ENCODE assay signal across 9 cellular contexts in genomic region chr3:49721861-49722781, GRCh38. TPM values are rescaled to one million over a fixed set of nuclear protein-coding genes. Genes with fewer than 3 reads are reported as not detected.
DNase-seq lines count a peak whose midpoint lies in the region.
"Had no signal": no experiment of that assay in that cellular context is flagged by ENCODE, and none has a peak within 500 bp of the region (broad histone marks: within the 10 kb centered on the region; RNA-seq: fewer than 3 reads in every experiment).

No MANE protein-coding gene starts in this region.

- H3K27me3 Mint-ChIP-seq in activated CD4-positive, alpha-beta T cell treated with anti-CD3 and anti-CD28 coated beads, Interleukin-2, amount 10 ng/mL, durations not matched to agents 7 days and 5 days, result no peaks in the 10 kb centered on the region
- no peaks in the 10 kb centered on the region for H3K27me3 Mint-ChIP-seq in activated T-helper 1 cell treated with anti-CD3 and anti-CD28 coated beads, Interleukin-12 subunit alpha, Interleukin-12 subunit beta, Interleukin-2, Interleukin-4 antibody, amounts not matched to agents 30 ng/mL and 10 ng/mL and 1 ng/mL, durations not matched to agents 14 hours and 24 hours and 36 hours (ENCODE audit: insufficient read depth)

- intact Hi-C loops in activated T-helper 1 cell treated with anti-CD3 and anti-CD28 coated beads, Interleukin-12 subunit alpha, Interleukin-12 subunit beta, Interleukin-2, Interleukin-4 antibody, amounts not matched to agents 30 ng/mL and 10 ng/mL and 1 ng/mL, durations not matched to agents 14 hours and 24 hours and 36 hours (cut with micrococcal nuclease), result loop anchor here (5.0 kb wide), 2 partner anchors 115 to 515 kb away; partner anchors contain the start of gene GNAI2

- peaks cover 13% of the 10 kb centered on the region for H3K36me3 Mint-ChIP-seq in activated CD4-positive, alpha-beta T cell treated with anti-CD3 and anti-CD28 coated beads, Interleukin-2, amount 10 ng/mL, durations not matched to agents 7 days and 5 days (ENCODE audit: low read depth)
- peaks cover 17% of the 10 kb centered on the region for H3K36me3 Mint-ChIP-seq in activated T-helper 1 cell treated with anti-CD3 and anti-CD28 coated beads, Interleukin-12 subunit alpha, Interleukin-12 subunit beta, Interleukin-2, Interleukin-4 antibody, amounts not matched to agents 30 ng/mL and 10 ng/mL and 1 ng/mL, durations not matched to agents 14 hours and 24 hours and 36 hours (ENCODE audit: low read depth)

- H3K27ac Mint-ChIP-seq in activated CD4-positive, alpha-beta T cell treated with anti-CD3 and anti-CD28 coated beads, Interleukin-2, amount 10 ng/mL, durations not matched to agents 7 days and 5 days, result peak overlapping the region; percentile 98
- no peak overlapping the region for H3K27ac Mint-ChIP-seq in activated T-helper 1 cell treated with anti-CD3 and anti-CD28 coated beads, Interleukin-12 subunit alpha, Interleukin-12 subunit beta, Interleukin-2, Interleukin-4 antibody, amounts not matched to agents 30 ng/mL and 10 ng/mL and 1 ng/mL, durations not matched to agents 14 hours and 24 hours and 36 hours

- CTCF ChIA-PET in activated CD4-positive, alpha-beta T cell treated with anti-CD3 and anti-CD28 coated beads, Interleukin-2, amount 10 ng/mL, durations not matched to agents 7 days and 5 days (lab: Charles Lee), result interaction anchor here (1.5 kb wide), 1 partner anchor 10 kb away, joined by 11 read pairs; no protein-coding TSS in a partner anchor

- H3K9ac ChIP-seq in stomach smooth muscle (ENCODE audit: low read length in 2 of 2), result peak overlapping the region; percentile 90 to 95

- H3K9me3 Mint-ChIP-seq in activated CD4-positive, alpha-beta T cell treated with anti-CD3 and anti-CD28 coated beads, Interleukin-2, amount 10 ng/mL, durations not matched to agents 7 days and 5 days, result no peaks in the 10 kb centered on the region
- H3K9me3 Mint-ChIP-seq in activated T-helper 1 cell treated with anti-CD3 and anti-CD28 coated beads, Interleukin-12 subunit alpha, Interleukin-12 subunit beta, Interleukin-2, Interleukin-4 antibody, amounts not matched to agents 30 ng/mL and 10 ng/mL and 1 ng/mL, durations not matched to agents 14 hours and 24 hours and 36 hours, result no peaks in the 10 kb centered on the region

- POLR2A ChIA-PET in activated CD4-positive, alpha-beta T cell treated with anti-CD3 and anti-CD28 coated beads, Interleukin-2, amount 10 ng/mL, durations not matched to agents 7 days and 5 days (lab: Charles Lee), result no interaction called here

- H3K4me1 Mint-ChIP-seq in activated CD4-positive, alpha-beta T cell treated with anti-CD3 and anti-CD28 coated beads, Interleukin-2, amount 10 ng/mL, durations not matched to agents 7 days and 5 days, result peaks cover 42% of the 10 kb centered on the region
- H3K4me1 Mint-ChIP-seq in activated T-helper 1 cell treated with anti-CD3 and anti-CD28 coated beads, Interleukin-12 subunit alpha, Interleukin-12 subunit beta, Interleukin-2, Interleukin-4 antibody, amounts not matched to agents 30 ng/mL and 10 ng/mL and 1 ng/mL, durations not matched to agents 14 hours and 24 hours and 36 hours (ENCODE audit: low read depth), result peaks cover 40% of the 10 kb centered on the region

- peaks cover 0 to 3% of the 10 kb centered on the region in 2 donors for H3K27me3 ChIP-seq in stomach smooth muscle (ENCODE audit: control insufficient read depth in 1 of 2, insufficient read depth in 2 of 2, low read length in 2 of 2)

- peaks cover 7 to 23% of the 10 kb centered on the region in 2 donors for H3K36me3 ChIP-seq in stomach smooth muscle (ENCODE audit: control insufficient read depth in 2 of 2, insufficient read depth in 2 of 2, low read length in 2 of 2)

- peaks cover 40% of the 10 kb centered on the region for H3K4me1 ChIP-seq in stomach smooth muscle (ENCODE audit: control insufficient read depth, insufficient read depth, low read length)

- H3K9me3 ChIP-seq in stomach smooth muscle (ENCODE audit: control insufficient read depth in 2 of 2, low read length in 2 of 2), result no peaks in the 10 kb centered on the region

- peak overlapping the region; percentile 6 for H3K27ac ChIP-seq in stomach smooth muscle (ENCODE audit: low read length)

- peak overlapping the region; percentile 95 for H3K4me3 Mint-ChIP-seq in activated CD4-positive, alpha-beta T cell treated with anti-CD3 and anti-CD28 coated beads, Interleukin-2, amount 10 ng/mL, durations not matched to agents 7 days and 5 days
- H3K4me3 Mint-ChIP-seq in activated T-helper 1 cell treated with anti-CD3 and anti-CD28 coated beads, Interleukin-12 subunit alpha, Interleukin-12 subunit beta, Interleukin-2, Interleukin-4 antibody, amounts not matched to agents 30 ng/mL and 10 ng/mL and 1 ng/mL, durations not matched to agents 14 hours and 24 hours and 36 hours, result peak overlapping the region; percentile 95

- no peak for DNase-seq in activated CD4-positive, alpha-beta T cell treated with anti-CD3 and anti-CD28 coated beads, Interleukin-2, amount 10 ng/mL, durations not matched to agents 7 days and 5 days
- DNase-seq in activated CD4-positive, alpha-beta T cell treated with anti-CD3 and anti-CD28 coated beads, Interleukin-2, amount 50 U/mL, for 4 hours, result no peak
- DNase-seq in activated T-helper 1 cell treated with anti-CD3 and anti-CD28 coated beads, Interleukin-12 subunit alpha, Interleukin-12 subunit beta, Interleukin-2, Interleukin-4 antibody, amounts not matched to agents 30 ng/mL and 10 ng/mL and 1 ng/mL, durations not matched to agents 14 hours and 24 hours and 36 hours (ENCODE audit: low spot score), result no peak
- peak; percentile 46 for DNase-seq in islet precursor cell
- DNase-seq in GM19238 (ENCODE audit: insufficient read length, low spot score), result no peak
- no peak for DNase-seq in NCI-H2029 (lab: John Stamatoyannopoulos, UW)
- no peak for DNase-seq in NCI-H146 (lab: John Stamatoyannopoulos, UW)
- DNase-seq: AML-193 had no signal

- H3K4me3 ChIP-seq in stomach smooth muscle (ENCODE audit: low read length in 2 of 2), result peak overlapping the region in 1 of 2 donors; percentile 97

RNA-seq across cellular contexts. Expression of gene GMPPB, which starts 1.6 kb away (rescaled TPM):
- total RNA-seq in activated CD4-positive, alpha-beta T cell treated with anti-CD3 and anti-CD28 coated beads, Interleukin-2, amount 10 ng/mL, durations not matched to agents 7 days and 5 days, result 10 to 100 TPM; 36.5 to 46.0 TPM
- total RNA-seq in activated T-helper 1 cell treated with anti-CD3 and anti-CD28 coated beads, Interleukin-12 subunit alpha, Interleukin-12 subunit beta, Interleukin-2, Interleukin-4 antibody, amounts not matched to agents 30 ng/mL and 10 ng/mL and 1 ng/mL, durations not matched to agents 14 hours and 24 hours and 36 hours, result 49.1 and 49.2 TPM in 2 replicates

RNA-seq across cellular contexts. Expression of gene AMIGO3, which starts 2.6 kb away (rescaled TPM):
- total RNA-seq in activated CD4-positive, alpha-beta T cell treated with anti-CD3 and anti-CD28 coated beads, Interleukin-2, amount 10 ng/mL, durations not matched to agents 7 days and 5 days, result under 1 TPM in 1 of 2 experiments, not detected in 1; 0.30 TPM
- 0.39 TPM in 1 of 2 replicates, not detected in the other for total RNA-seq in activated T-helper 1 cell treated with anti-CD3 and anti-CD28 coated beads, Interleukin-12 subunit alpha, Interleukin-12 subunit beta, Interleukin-2, Interleukin-4 antibody, amounts not matched to agents 30 ng/mL and 10 ng/mL and 1 ng/mL, durations not matched to agents 14 hours and 24 hours and 36 hours

RNA-seq across cellular contexts. Expression of gene RNF123, which starts 32.8 kb away (rescaled TPM):
- 10 to 100 TPM; 47.5 to 49.2 TPM for total RNA-seq in activated CD4-positive, alpha-beta T cell treated with anti-CD3 and anti-CD28 coated beads, Interleukin-2, amount 10 ng/mL, durations not matched to agents 7 days and 5 days
- 53.8 and 54.3 TPM in 2 replicates for total RNA-seq in activated T-helper 1 cell treated with anti-CD3 and anti-CD28 coated beads, Interleukin-12 subunit alpha, Interleukin-12 subunit beta, Interleukin-2, Interleukin-4 antibody, amounts not matched to agents 30 ng/mL and 10 ng/mL and 1 ng/mL, durations not matched to agents 14 hours and 24 hours and 36 hours

RNA-seq across cellular contexts. Expression of gene MST1, which starts 32.8 kb away (rescaled TPM):
- 10 to 100 TPM in 1 of 2 experiments, 1 to 10 TPM in 1; 8.4 to 10.0 TPM for total RNA-seq in activated CD4-positive, alpha-beta T cell treated with anti-CD3 and anti-CD28 coated beads, Interleukin-2, amount 10 ng/mL, durations not matched to agents 7 days and 5 days
- 6.5 and 8.2 TPM in 2 replicates for total RNA-seq in activated T-helper 1 cell treated with anti-CD3 and anti-CD28 coated beads, Interleukin-12 subunit alpha, Interleukin-12 subunit beta, Interleukin-2, Interleukin-4 antibody, amounts not matched to agents 30 ng/mL and 10 ng/mL and 1 ng/mL, durations not matched to agents 14 hours and 24 hours and 36 hours

RNA-seq across cellular contexts. Expression of gene APEH, which starts 48.0 kb away (rescaled TPM):
- total RNA-seq in activated CD4-positive, alpha-beta T cell treated with anti-CD3 and anti-CD28 coated beads, Interleukin-2, amount 10 ng/mL, durations not matched to agents 7 days and 5 days, result 100 to 1,000 TPM; 137 TPM
- total RNA-seq in activated T-helper 1 cell treated with anti-CD3 and anti-CD28 coated beads, Interleukin-12 subunit alpha, Interleukin-12 subunit beta, Interleukin-2, Interleukin-4 antibody, amounts not matched to agents 30 ng/mL and 10 ng/mL and 1 ng/mL, durations not matched to agents 14 hours and 24 hours and 36 hours, result 113 and 115 TPM in 2 replicates
